Comparison of ENCODE assay signal across 9 cellular contexts in the genomic region with DNA sequence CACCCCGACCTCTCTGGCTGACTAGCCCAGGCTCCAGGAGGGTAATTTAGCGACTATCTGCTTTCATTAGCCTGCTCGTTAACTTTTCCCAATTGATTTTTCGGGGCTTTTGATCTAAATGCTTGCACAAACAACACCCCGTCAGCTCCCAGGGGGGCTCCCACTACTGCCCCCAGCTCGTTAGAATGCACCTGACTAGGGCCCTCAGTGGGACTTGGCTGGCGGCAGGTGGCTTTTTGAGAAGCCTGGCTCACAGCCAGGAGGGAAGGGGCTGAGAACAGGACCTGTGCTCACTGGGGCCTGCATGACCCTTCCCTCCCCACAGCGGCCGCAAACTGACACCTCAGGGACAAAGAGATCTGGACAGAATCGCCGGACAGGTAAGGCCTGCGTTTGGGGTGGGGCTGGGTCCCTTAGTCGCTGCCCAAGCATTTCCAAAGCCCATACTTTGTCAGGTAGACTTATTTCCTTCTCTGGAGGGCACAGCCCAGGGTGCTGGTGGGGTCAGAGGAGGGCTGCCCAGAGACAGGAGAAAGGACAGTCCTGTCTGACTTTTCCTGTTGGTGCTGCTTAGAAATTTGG. TPM values are rescaled to one million over a fixed set of nuclear protein-coding genes. Genes with fewer than 3 reads are reported as not detected.
A peak's percentile ranks its signal among the peaks of the same experiment; 100 is the strongest.
DNase-seq lines count a peak whose midpoint lies in the region; ATAC-seq, FAIRE-seq and TF ChIP-seq lines count a peak whose summit lies in the region.
"Had no signal": no experiment of that assay in that cellular context is flagged by ENCODE, and none has a peak within 500 bp of the region (broad histone marks: within the 10 kb centered on the region; RNA-seq: fewer than 3 reads in every experiment).

No MANE protein-coding gene starts in this region.

- peaks cover 38 to 73% (median 62%) of the 10 kb centered on the region in 3 experiments for H3K36me3 Mint-ChIP-seq in H9 (ENCODE audit: insufficient read depth in 1 of 3, low read depth in 3 of 3)

- H3K36me3 ChIP-seq in BLaER1 treated with 17β-estradiol and CSF1 and Interleukin-3, amounts not matched to agents 10 nM and 100 nM: peaks cover 68 to 85% (median 79%) of the 10 kb centered on the region in 11 experiments
- H3K36me3 ChIP-seq in K562 (ENCODE audit: control insufficient read depth, insufficient read depth, low read length): peaks cover 69% of the 10 kb centered on the region
- H3K36me3 ChIP-seq in Karpas-422 (ENCODE audit: insufficient read depth, low read length): peaks cover 45% of the 10 kb centered on the region

- H3K27me3 Mint-ChIP-seq in H9 (ENCODE audit: low read depth): peaks cover 3% of the 10 kb centered on the region; the same call in 1 of the 2 replicates

- H2BK20ac ChIP-seq in H9 (ENCODE audit: low read depth, low read length, poor library complexity, severe bottlenecking): no peak overlapping the region

- no peak overlapping the region for H3K4me3 Mint-ChIP-seq in H9

- no peak for DNase-seq in H9
- DNase-seq in K562 (ENCODE audit: extremely low read depth in 1 of 4, low spot score in 3 of 4): no peak
- DNase-seq in NCI-H2196 treated with DMSO at 0.1 percent for 48 hours (lab: John Stamatoyannopoulos, UW; ENCODE audit: unreplicated experiment): no peak
- no peak for DNase-seq in Karpas-422

- H3K79me1 ChIP-seq in H9 (ENCODE audit: insufficient read depth, low read depth, low read length, poor library complexity, severe bottlenecking): peaks cover 8% of the 10 kb centered on the region

- no peak overlapping the region for H4K5ac ChIP-seq in H9 (ENCODE audit: insufficient read length, low read depth, low read length)

- ATAC-seq in K562 (no peak), GM19467 (IDR thresholded peaks at IDR 0.05; ENCODE audit: unreplicated experiment) (no peak)

- no peaks in the 10 kb centered on the region for H3K9me3 Mint-ChIP-seq in H9

- no peaks in the 10 kb centered on the region for H3K23me2 ChIP-seq in H9 (ENCODE audit: insufficient read length, low read depth, low read length, poor library complexity, severe bottlenecking)

- no peak overlapping the region for H3K14ac ChIP-seq in H9 (ENCODE audit: insufficient read depth, low read length)

- H3K4ac ChIP-seq in H9 (ENCODE audit: low read depth, low read length): no peak overlapping the region

- peaks cover 10 to 18% of the 10 kb centered on the region in 2 experiments for H3K4me1 Mint-ChIP-seq in H9

- H3K9me2 ChIP-seq in Karpas-422 (replicated peaks; ENCODE audit: insufficient read depth, low read length): no peaks in the 10 kb centered on the region

- H4K20me1 ChIP-seq in BLaER1 treated with 17β-estradiol and CSF1 and Interleukin-3, amounts not matched to agents 10 nM and 100 nM: peaks cover 74 to 89% (median 78%) of the 10 kb centered on the region in 11 experiments
- H4K20me1 ChIP-seq in H9 (ENCODE audit: control insufficient read depth, insufficient read depth, insufficient read length): no peaks in the 10 kb centered on the region
- H4K20me1 ChIP-seq in K562 (replicated peaks; ENCODE audit: control insufficient read depth, insufficient read depth, low read length): peaks cover 51% of the 10 kb centered on the region
- H4K20me1 ChIP-seq in Karpas-422 (ENCODE audit: insufficient read depth, low read depth, low read length): peaks cover 24% of the 10 kb centered on the region; the same call in 1 of the 2 replicates

- TF ChIP-seq CTCF in H9 (conservative IDR thresholded peaks at IDR 0.05): no peak
- TF ChIP-seq CTCF in K562 (IDR thresholded peaks at IDR 0.05 in 2 of 3, conservative IDR thresholded peaks at IDR 0.05 in 1 of 3; ENCODE audit: insufficient read depth in 2 of 3, low read depth in 1 of 3, low read length in 3 of 3): no peak

- H3T11ph ChIP-seq in H9 (ENCODE audit: low read length): no peak overlapping the region

- no TSS peak for BruUV-seq in K562 (replicated peaks; lab: Mats Ljungman, UMichigan)

- H2AFZ ChIP-seq in H9 (ENCODE audit: low read length): no peak overlapping the region
- H2AFZ ChIP-seq in K562 (ENCODE audit: low read depth, low read length): no peak overlapping the region
- no peak overlapping the region for H2AFZ ChIP-seq in Karpas-422 (ENCODE audit: low read length)

- TF ChIP-seq RAD21 in K562 (CRISPR knock-in tag; conservative IDR thresholded peaks at IDR 0.05 in 1 of 2, IDR thresholded peaks at IDR 0.05 in 1 of 2): no peak

- in situ Hi-C loops in K562 (cut with MboI): no loop called here

- H3K18ac ChIP-seq in H9 (ENCODE audit: insufficient read length, low read depth, low read length): no peak overlapping the region

- peaks cover 3% of the 10 kb centered on the region for H3K9me1 ChIP-seq in K562 (ENCODE audit: control insufficient read depth, insufficient read depth, low read length)

- TF ChIP-seq POLR2A in K562 (conservative IDR thresholded peaks at IDR 0.05): peak; percentile 6; the same call in 1 of the 2 replicates

- H2BK15ac ChIP-seq in H9 (ENCODE audit: low read depth, low read length): no peak overlapping the region

- peaks cover 98 to 100% (median 100%) of the 10 kb centered on the region in 10 experiments for H3K4me1 ChIP-seq in BLaER1 treated with 17β-estradiol and CSF1 and Interleukin-3, amounts not matched to agents 10 nM and 100 nM
- H3K4me1 ChIP-seq in H9 (ENCODE audit: insufficient read depth, low read length): no peaks in the 10 kb centered on the region
- H3K4me1 ChIP-seq in K562 (replicated peaks in 1 of 2; ENCODE audit: control insufficient read depth in 2 of 2, insufficient read depth in 2 of 2, low read length in 2 of 2): peaks cover under 1 to 24% of the 10 kb centered on the region in 2 experiments; a peak in 3 of 5 replicates
- peaks cover 11% of the 10 kb centered on the region; the same call in 1 of the 2 replicates for H3K4me1 ChIP-seq in Karpas-422 (ENCODE audit: low read length)

- WGBS in H9 (ENCODE audit: extremely low coverage, insufficient read length, low lambda C conversion rate): no CpG with 5 or more reads among the region's 13 CpGs
- WGBS in K562 (ENCODE audit: insufficient coverage, low coverage, missing lambda C conversion rate): 82% methylated on average over 12 of the region's 13 CpGs

- no peak overlapping the region for H4K8ac ChIP-seq in H9 (replicated peaks; ENCODE audit: insufficient read length, low read depth, low read length)

- H3K27me3 ChIP-seq in BLaER1 treated with 17β-estradiol and CSF1 and Interleukin-3, amounts not matched to agents 10 nM and 100 nM: no peaks in the 10 kb centered on the region
- no peaks in the 10 kb centered on the region for H3K27me3 ChIP-seq in H9 (ENCODE audit: insufficient read depth, low read length)
- H3K27me3 ChIP-seq in K562 (ENCODE audit: control insufficient read depth in 2 of 2, insufficient read depth in 2 of 2, low read length in 2 of 2): no peaks in the 10 kb centered on the region
- H3K27me3 ChIP-seq in Karpas-422 (ENCODE audit: low read length): no peaks in the 10 kb centered on the region

- H3K4me2 ChIP-seq in BLaER1 treated with 17β-estradiol and CSF1 and Interleukin-3, amounts not matched to agents 10 nM and 100 nM: peak overlapping the region; percentile 91 to 100 (median 98)
- H3K4me2 ChIP-seq in H9 (ENCODE audit: insufficient read depth, insufficient read length, low read length): no peak overlapping the region
- no peak overlapping the region for H3K4me2 ChIP-seq in K562 (ENCODE audit: insufficient read depth, low read length)
- H3K4me2 ChIP-seq in Karpas-422 (ENCODE audit: low read depth, low read length, poor library complexity, severe bottlenecking): no peak overlapping the region

- H3K9me3 ChIP-seq in BLaER1 treated with 17β-estradiol and CSF1 and Interleukin-3, amounts not matched to agents 10 nM and 100 nM (replicated peaks in 1 of 11): no peaks in the 10 kb centered on the region
- H3K9me3 ChIP-seq in H9 (ENCODE audit: control insufficient read depth, low read depth, low read length) (no peaks in the 10 kb centered on the region), K562 (replicated peaks; ENCODE audit: control insufficient read depth, insufficient read depth, low read depth, low read length) (no peaks in the 10 kb centered on the region), Karpas-422 (ENCODE audit: low read length) (no peaks in the 10 kb centered on the region)

- no peak overlapping the region for H2AK5ac ChIP-seq in H9 (ENCODE audit: insufficient read length, low read length)

- H2BK12ac ChIP-seq in H9 (ENCODE audit: insufficient read length, low read depth, low read length): no peak overlapping the region

- H3K27ac Mint-ChIP-seq in H9: peak overlapping the region in 2 of 3 experiments; percentile 28 to 68; a peak in 4 of 7 replicates

- H2BK120ac ChIP-seq in H9 (ENCODE audit: low read depth, low read length, poor library complexity, severe bottlenecking): no peak overlapping the region

- peak overlapping the region in 9 of 10 experiments; percentile 6 to 51 (median 36); a peak in 12 of 20 replicates for H3K4me3 ChIP-seq in BLaER1 treated with 17β-estradiol and CSF1 and Interleukin-3, amounts not matched to agents 10 nM and 100 nM
- H3K4me3 ChIP-seq in K562 (no peak overlapping the region), Karpas-422 (ENCODE audit: low read length) (no peak overlapping the region)

- no peak overlapping the region for H3K56ac ChIP-seq in H9 (ENCODE audit: insufficient read length, low read depth, low read length)

- H3K27ac ChIP-seq in BLaER1 treated with 17β-estradiol and CSF1 and Interleukin-3, amounts not matched to agents 10 nM and 100 nM: peak overlapping the region; percentile 29 to 99 (median 93); a peak in 20 of 22 replicates
- no peak overlapping the region for H3K27ac ChIP-seq in H9 (ENCODE audit: insufficient read length, low read depth, low read length)
- H3K27ac ChIP-seq in K562 (ENCODE audit: extremely low read depth, low read depth, low read length): no peak overlapping the region; the same call in 2 of the 3 replicates
- H3K27ac ChIP-seq in Karpas-422 (ENCODE audit: low read length): no peak overlapping the region

- intact Hi-C loops in K562 (cut with micrococcal nuclease): no loop called here

- POLR2A ChIA-PET in K562 (lab: Yijun Ruan, JAX): interaction anchor here (0.6 to 6.2 kb wide), 10 partner anchors 9 to 97 kb away, joined by 3 to 54 read pairs (median 3); partner anchors contain the start of gene RPS19

- FAIRE-seq in K562 (lab: Jason Lieb, UNC): no peak
- FAIRE-seq: keratinocyte had no signal

- H3K23ac ChIP-seq in H9 (ENCODE audit: insufficient read length, low read depth, low read length): no peak overlapping the region

- TF ChIP-seq EP300 in K562 (IDR thresholded peaks at IDR 0.05; ENCODE audit: low read length): no peak

- peak overlapping the region; percentile 41 to 100 (median 99) for H3K9ac ChIP-seq in BLaER1 treated with 17β-estradiol and CSF1 and Interleukin-3, amounts not matched to agents 10 nM and 100 nM
- H3K9ac ChIP-seq in H9 (ENCODE audit: extremely low read depth, insufficient read length, low read length) (no peak overlapping the region), K562 (ENCODE audit: insufficient read depth in 1 of 2, low read depth in 2 of 2, low read length in 2 of 2) (no peak overlapping the region), Karpas-422 (ENCODE audit: low read length) (no peak overlapping the region)

- no peak overlapping the region for H4K91ac ChIP-seq in H9 (ENCODE audit: insufficient read length, low read depth, low read length)

- CTCF ChIA-PET in K562 (lab: Yijun Ruan, JAX; ENCODE audit: low intra/inter-chr PET ratio): no interaction called here

- H2BK5ac ChIP-seq in H9 (ENCODE audit: insufficient read length, low read length): no peak overlapping the region

- peaks cover 3% of the 10 kb centered on the region; the same call in 1 of the 2 replicates for H3K79me2 ChIP-seq in H9 (ENCODE audit: insufficient read depth, low read length)
- H3K79me2 ChIP-seq in K562 (ENCODE audit: control insufficient read depth, insufficient read depth, low read length): peaks cover 37% of the 10 kb centered on the region
- H3K79me2 ChIP-seq in Karpas-422 (ENCODE audit: low read length): peaks cover 5% of the 10 kb centered on the region

RNA-seq across cellular contexts. Expression of gene CD79A, which starts 7.6 kb away (rescaled TPM):
- total RNA-seq in H9 (2021) (0.22 and 0.39 TPM in 2 replicates), K562 (2014; rRNA removed) (not detected in 2 replicates), K562 (2014; rRNA removed; fragmentation: Illumina TruSeq; extraction: Trizol) (not detected in 2 replicates), K562 (2015; rRNA removed; fragmentation: Illumina TruSeq; extraction: Trizol) (0.11 and 0.19 TPM in 2 replicates), K562 (2021) (0.38 and 0.42 TPM in 2 replicates)
- 0.23 TPM in 1 of 2 replicates, not detected in the other for total RNA-seq in K562 (2011; cell fraction: chromatin; rRNA removed; ENCODE audit: low replicate concordance)
- total RNA-seq in K562 (2011; cell fraction: nucleolus; rRNA removed): 0.33 and 0.53 TPM in 2 replicates
- total RNA-seq in K562 (2011; cell fraction: nucleoplasm; rRNA removed): not detected in 2 replicates
- polyA plus RNA-seq in K562 (2011; rRNA removed) (0.10 and 0.37 TPM in 2 replicates), K562 (2014; fragmentation: Illumina TruSeq; extraction: Trizol) (0.22 TPM in 1 of 2 replicates, not detected in the other), K562 (2014; fragmentation: Nextera tagmentation; extraction: Ambion mirVana) (under 1 TPM in 1 of 2 experiments, not detected in 1; 0.04 TPM), K562 (2014; rRNA removed) (0.72 TPM in 1 of 2 replicates, not detected in the other)
- 0.42 and 0.46 TPM in 2 replicates for polyA plus RNA-seq in K562 (2011; cell fraction: cytosol; rRNA removed)
- 0.17 and 0.28 TPM in 2 replicates for polyA plus RNA-seq in K562 (2011; cell fraction: nucleus; rRNA removed)
- 0.21 and 0.30 TPM in 2 replicates for polyA plus RNA-seq in K562 (2012)
- polyA minus RNA-seq in K562 (2011; rRNA and poly(A)+ RNA removed): not detected in 2 replicates
- not detected in 2 replicates for polyA minus RNA-seq in K562 (2011; cell fraction: cytosol; rRNA and poly(A)+ RNA removed)
- polyA minus RNA-seq in K562 (2011; cell fraction: nucleus; rRNA and poly(A)+ RNA removed): not detected in 2 replicates
- total RNA-seq in Karpas-422 (2014; rRNA removed; shearing (Covaris generic); ENCODE audit: low replicate concordance): 970 and 1,036 TPM in 2 replicates

RNA-seq across cellular contexts. Expression of gene RPS19, which starts 9.4 kb away (rescaled TPM):
- total RNA-seq in H9 (2021) (3,024 and 3,117 TPM in 2 replicates), K562 (2014; rRNA removed) (2,281 and 2,654 TPM in 2 replicates), K562 (2014; rRNA removed; fragmentation: Illumina TruSeq; extraction: Trizol) (2,194 and 2,528 TPM in 2 replicates), K562 (2015; rRNA removed; fragmentation: Illumina TruSeq; extraction: Trizol) (2,976 and 3,114 TPM in 2 replicates), K562 (2021) (3,020 and 3,167 TPM in 2 replicates)
- 206 and 366 TPM in 2 replicates for total RNA-seq in K562 (2011; cell fraction: chromatin; rRNA removed; ENCODE audit: low replicate concordance)
- total RNA-seq in K562 (2011; cell fraction: nucleolus; rRNA removed): 541 and 557 TPM in 2 replicates
- total RNA-seq in K562 (2011; cell fraction: nucleoplasm; rRNA removed): 534 and 889 TPM in 2 replicates
- polyA plus RNA-seq in K562 (2011; rRNA removed) (1,964 and 2,381 TPM in 2 replicates), K562 (2014; fragmentation: Illumina TruSeq; extraction: Trizol) (2,057 and 2,080 TPM in 2 replicates), K562 (2014; fragmentation: Nextera tagmentation; extraction: Ambion mirVana) (1,000 to 10,000 TPM; 3,130 to 3,408 TPM), K562 (2014; rRNA removed) (1,986 and 2,747 TPM in 2 replicates)
- 4,557 and 6,735 TPM in 2 replicates for polyA plus RNA-seq in K562 (2011; cell fraction: cytosol; rRNA removed)
- 550 and 673 TPM in 2 replicates for polyA plus RNA-seq in K562 (2011; cell fraction: nucleus; rRNA removed)
- polyA plus RNA-seq in K562 (2012): 3,411 and 3,853 TPM in 2 replicates
- 324 and 393 TPM in 2 replicates for polyA minus RNA-seq in K562 (2011; rRNA and poly(A)+ RNA removed)
- polyA minus RNA-seq in K562 (2011; cell fraction: cytosol; rRNA and poly(A)+ RNA removed): 1,276 and 1,752 TPM in 2 replicates
- polyA minus RNA-seq in K562 (2011; cell fraction: nucleus; rRNA and poly(A)+ RNA removed): 176 and 348 TPM in 2 replicates
- 2,482 and 3,478 TPM in 2 replicates for total RNA-seq in Karpas-422 (2014; rRNA removed; shearing (Covaris generic); ENCODE audit: low replicate concordance)

RNA-seq across cellular contexts. Expression of gene ARHGEF1, which starts 13.5 kb away (rescaled TPM):
- total RNA-seq in H9 (2021) (47.0 and 50.3 TPM in 2 replicates), K562 (2014; rRNA removed) (56.7 and 79.1 TPM in 2 replicates), K562 (2014; rRNA removed; fragmentation: Illumina TruSeq; extraction: Trizol) (8.3 and 11.2 TPM in 2 replicates), K562 (2015; rRNA removed; fragmentation: Illumina TruSeq; extraction: Trizol) (27.1 and 27.5 TPM in 2 replicates), K562 (2021) (126 and 149 TPM in 2 replicates)
- total RNA-seq in K562 (2011; cell fraction: chromatin; rRNA removed; ENCODE audit: low replicate concordance): 190 and 355 TPM in 2 replicates
- 134 and 150 TPM in 2 replicates for total RNA-seq in K562 (2011; cell fraction: nucleolus; rRNA removed)
- total RNA-seq in K562 (2011; cell fraction: nucleoplasm; rRNA removed): 174 and 273 TPM in 2 replicates
- polyA plus RNA-seq in K562 (2011; rRNA removed) (29.8 and 50.5 TPM in 2 replicates), K562 (2014; fragmentation: Illumina TruSeq; extraction: Trizol) (39.8 and 71.1 TPM in 2 replicates), K562 (2014; fragmentation: Nextera tagmentation; extraction: Ambion mirVana) (1 to 10 TPM; 1.9 to 4.4 TPM), K562 (2014; rRNA removed) (86.0 and 112 TPM in 2 replicates)
- polyA plus RNA-seq in K562 (2011; cell fraction: cytosol; rRNA removed): 56.0 and 95.1 TPM in 2 replicates
- 165 and 197 TPM in 2 replicates for polyA plus RNA-seq in K562 (2011; cell fraction: nucleus; rRNA removed)
- 74.3 and 126 TPM in 2 replicates for polyA plus RNA-seq in K562 (2012)
- 15.0 and 21.2 TPM in 2 replicates for polyA minus RNA-seq in K562 (2011; rRNA and poly(A)+ RNA removed)
- polyA minus RNA-seq in K562 (2011; cell fraction: cytosol; rRNA and poly(A)+ RNA removed): 48.5 and 52.9 TPM in 2 replicates
- polyA minus RNA-seq in K562 (2011; cell fraction: nucleus; rRNA and poly(A)+ RNA removed): 38.0 and 42.7 TPM in 2 replicates
- total RNA-seq in Karpas-422 (2014; rRNA removed; shearing (Covaris generic); ENCODE audit: low replicate concordance): 136 and 137 TPM in 2 replicates

RNA-seq across cellular contexts. Expression of gene DMRTC2, which starts 24.6 kb away (rescaled TPM):
- total RNA-seq in H9 (2021) (not detected in 2 replicates), K562 (2014; rRNA removed) (not detected in 2 replicates), K562 (2014; rRNA removed; fragmentation: Illumina TruSeq; extraction: Trizol) (not detected in 2 replicates), K562 (2015; rRNA removed; fragmentation: Illumina TruSeq; extraction: Trizol) (not detected in 2 replicates), K562 (2021) (not detected in 2 replicates)
- total RNA-seq in K562 (2011; cell fraction: chromatin; rRNA removed; ENCODE audit: low replicate concordance): not detected in 2 replicates
- total RNA-seq in K562 (2011; cell fraction: nucleolus; rRNA removed): not detected in 2 replicates
- not detected in 2 replicates for total RNA-seq in K562 (2011; cell fraction: nucleoplasm; rRNA removed)
- polyA plus RNA-seq in K562 (2011; rRNA removed) (not detected in 2 replicates), K562 (2014; fragmentation: Illumina TruSeq; extraction: Trizol) (not detected in 2 replicates), K562 (2014; fragmentation: Nextera tagmentation; extraction: Ambion mirVana) (under 1 TPM in 1 of 2 experiments, not detected in 1; 0.03 TPM), K562 (2014; rRNA removed) (0.04 TPM in 1 of 2 replicates, not detected in the other)
- not detected in 2 replicates for polyA plus RNA-seq in K562 (2011; cell fraction: cytosol; rRNA removed)
- not detected in 2 replicates for polyA plus RNA-seq in K562 (2011; cell fraction: nucleus; rRNA removed)
- polyA plus RNA-seq in K562 (2012): 0.03 TPM in 1 of 2 replicates, not detected in the other
- not detected in 2 replicates for polyA minus RNA-seq in K562 (2011; rRNA and poly(A)+ RNA removed)
- not detected in 2 replicates for polyA minus RNA-seq in K562 (2011; cell fraction: cytosol; rRNA and poly(A)+ RNA removed)
- not detected in 2 replicates for polyA minus RNA-seq in K562 (2011; cell fraction: nucleus; rRNA and poly(A)+ RNA removed)
- not detected in 2 replicates for total RNA-seq in Karpas-422 (2014; rRNA removed; shearing (Covaris generic); ENCODE audit: low replicate concordance)
- total RNA-seq: activated CD8-positive, alpha-beta memory T cell treated with anti-CD3 and anti-CD28 coated beads for 36 hours; ureter had no signal
- polyA plus RNA-seq: keratinocyte had no signal

RNA-seq across cellular contexts. Expression of gene LYPD4, which starts 25.0 kb away (rescaled TPM):
- total RNA-seq in H9 (2021): not detected in 2 replicates
- total RNA-seq in K562 (2011; cell fraction: chromatin; rRNA removed; ENCODE audit: low replicate concordance): not detected in 2 replicates
- not detected in 2 replicates for total RNA-seq in K562 (2011; cell fraction: nucleolus; rRNA removed)
- not detected in 2 replicates for total RNA-seq in K562 (2011; cell fraction: nucleoplasm; rRNA removed)
- total RNA-seq in K562 (2014; rRNA removed): 0.29 TPM in 1 of 2 replicates, not detected in the other
- total RNA-seq in K562 (2014; rRNA removed; fragmentation: Illumina TruSeq; extraction: Trizol): not detected in 2 replicates
- total RNA-seq in K562 (2015; rRNA removed; fragmentation: Illumina TruSeq; extraction: Trizol): not detected in 2 replicates
- total RNA-seq in K562 (2021): not detected in 2 replicates
- polyA plus RNA-seq in K562 (2011; rRNA removed): not detected in 2 replicates
- 0.06 TPM in 1 of 2 replicates, not detected in the other for polyA plus RNA-seq in K562 (2011; cell fraction: cytosol; rRNA removed)
- polyA plus RNA-seq in K562 (2011; cell fraction: nucleus; rRNA removed): not detected in 2 replicates
- 0.04 and 0.78 TPM in 2 replicates for polyA plus RNA-seq in K562 (2012)
- polyA plus RNA-seq in K562 (2014; fragmentation: Illumina TruSeq; extraction: Trizol): not detected in 2 replicates
- polyA plus RNA-seq in K562 (2014; fragmentation: Nextera tagmentation; extraction: Ambion mirVana): under 1 TPM in 1 of 2 experiments, not detected in 1; 0.11 TPM
- not detected in 2 replicates for polyA plus RNA-seq in K562 (2014; rRNA removed)
- not detected in 2 replicates for polyA minus RNA-seq in K562 (2011; rRNA and poly(A)+ RNA removed)
- polyA minus RNA-seq in K562 (2011; cell fraction: cytosol; rRNA and poly(A)+ RNA removed): not detected in 2 replicates
- polyA minus RNA-seq in K562 (2011; cell fraction: nucleus; rRNA and poly(A)+ RNA removed): not detected in 2 replicates
- not detected in 2 replicates for total RNA-seq in Karpas-422 (2014; rRNA removed; shearing (Covaris generic); ENCODE audit: low replicate concordance)
- total RNA-seq: activated CD8-positive, alpha-beta memory T cell treated with anti-CD3 and anti-CD28 coated beads for 36 hours; ureter had no signal
- polyA plus RNA-seq: keratinocyte had no signal

Comparison
In these comparisons a context has a peak if more than half of its experiments do, and no peak if none do; other contexts are left out.
1. H3K27ac ChIP-seq: peak in BLaER1 treated with 17β-estradiol and CSF1 and Interleukin-3, amounts not matched to agents 10 nM and 100 nM (11 of 11); none in H9 (single experiment), K562 (single experiment) and Karpas-422 (single experiment).
2. H3K4me2 ChIP-seq: peak in BLaER1 treated with 17β-estradiol and CSF1 and Interleukin-3, amounts not matched to agents 10 nM and 100 nM (11 of 11); none in H9 (single experiment), K562 (single experiment) and Karpas-422 (single experiment).
3. H3K4me3 ChIP-seq: peak in BLaER1 treated with 17β-estradiol and CSF1 and Interleukin-3, amounts not matched to agents 10 nM and 100 nM (9 of 10); none in K562 (single experiment) and Karpas-422 (single experiment).
4. H3K9ac ChIP-seq: peak in BLaER1 treated with 17β-estradiol and CSF1 and Interleukin-3, amounts not matched to agents 10 nM and 100 nM (11 of 11); none in H9 (single experiment), K562 (0 of 2) and Karpas-422 (single experiment).
5. RNA of gene CD79A, which starts 7.6 kb away (total RNA-seq): 970 to 1,036 TPM in Karpas-422; 0.22 to 0.39 TPM in H9 and 0.11 to 0.53 TPM in K562; every median in the first group is over 100 times any median in the second.